Comparison of ENCODE assay signal across 8 cellular contexts in the genomic region with DNA sequence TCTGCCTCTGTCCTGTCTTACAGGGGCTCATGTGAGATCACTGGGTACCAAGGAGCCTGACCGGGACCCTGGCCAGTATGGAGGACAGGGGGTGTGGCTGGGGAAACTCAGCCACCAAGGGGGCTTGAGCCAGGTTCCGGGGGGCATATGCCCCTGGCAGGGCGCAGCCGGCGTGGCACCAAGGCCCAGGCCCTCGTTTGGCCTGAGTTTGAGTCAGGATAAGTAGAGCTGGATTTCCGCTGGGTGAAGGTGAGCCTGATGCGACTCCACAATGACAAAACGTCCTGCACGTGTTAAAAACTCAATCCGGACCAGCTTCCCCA. TPM values are rescaled to one million over a fixed set of nuclear protein-coding genes. Genes with fewer than 3 reads are reported as not detected.
A peak's percentile ranks its signal among the peaks of the same experiment; 100 is the strongest.
DNase-seq lines count a peak whose midpoint lies in the region; ATAC-seq and TF ChIP-seq lines count a peak whose summit lies in the region.

No MANE protein-coding gene starts in this region.

- H3K4me3 ChIP-seq in MM.1S (ENCODE audit: low read length) (peak overlapping the region; percentile 54), epithelial cell of esophagus (ENCODE audit: low read length) (peak overlapping the region; percentile 69)

- no peaks in the 10 kb centered on the region for H3K36me3 ChIP-seq in MM.1S (replicated peaks; ENCODE audit: insufficient read depth, low read length)

- H3K9me3 ChIP-seq in MM.1S (replicated peaks; ENCODE audit: insufficient read depth, low read length): no peaks in the 10 kb centered on the region

- H3K4me1 ChIP-seq in MM.1S (ENCODE audit: low read length): peaks cover 19% of the 10 kb centered on the region

- H3K4me3 Mint-ChIP-seq in activated T-cell treated with anti-CD3 and anti-CD28 coated beads, Interleukin-2, amount 50 U/mL, for 4 hours: peak overlapping the region; percentile 86

- no peaks in the 10 kb centered on the region for H3K36me3 Mint-ChIP-seq in activated T-cell treated with anti-CD3 and anti-CD28 coated beads, Interleukin-2, amount 50 U/mL, for 4 hours (ENCODE audit: insufficient read depth)

- no peak overlapping the region for H3K27ac ChIP-seq in MM.1S (ENCODE audit: low read length)

- peak overlapping the region; percentile 50 for H3K9ac ChIP-seq in MM.1S (ENCODE audit: low read length)

- peak; percentile 7 to 16 for ATAC-seq in activated T-cell treated with anti-CD3 and anti-CD28 coated beads, Interleukin-2, amount 50 U/mL, for 4 hours
- peak; percentile 1 for ATAC-seq in sciatic nerve
- no peak for ATAC-seq in GM21447 (IDR thresholded peaks at IDR 0.05; ENCODE audit: unreplicated experiment)
- ATAC-seq in HG02970 (IDR thresholded peaks at IDR 0.05; ENCODE audit: low FRiP score, unreplicated experiment): no peak

- no peaks in the 10 kb centered on the region for H3F3A ChIP-seq in MM.1S (ENCODE audit: insufficient read depth, low read length)

- H3K9me2 ChIP-seq in MM.1S (replicated peaks; ENCODE audit: insufficient read depth, low read length): no peaks in the 10 kb centered on the region

- H3K27me3 ChIP-seq in MM.1S (replicated peaks; ENCODE audit: insufficient read depth, low read length): no peaks in the 10 kb centered on the region

- no peaks in the 10 kb centered on the region for H4K20me1 ChIP-seq in MM.1S (ENCODE audit: insufficient read depth, low read length)

- no peaks in the 10 kb centered on the region for H3K27me3 Mint-ChIP-seq in activated T-cell treated with anti-CD3 and anti-CD28 coated beads, Interleukin-2, amount 50 U/mL, for 4 hours (ENCODE audit: low read depth)

- peaks cover 45% of the 10 kb centered on the region for H3K4me1 Mint-ChIP-seq in activated T-cell treated with anti-CD3 and anti-CD28 coated beads, Interleukin-2, amount 50 U/mL, for 4 hours (ENCODE audit: low read depth)

- H3K79me2 ChIP-seq in MM.1S (ENCODE audit: low read length): peaks cover 13% of the 10 kb centered on the region

- no peaks in the 10 kb centered on the region for H3K9me3 Mint-ChIP-seq in activated T-cell treated with anti-CD3 and anti-CD28 coated beads, Interleukin-2, amount 50 U/mL, for 4 hours

- intact Hi-C loops in sciatic nerve (cut with DNase I): no loop called here

- H2AFZ ChIP-seq in MM.1S (ENCODE audit: low read length): peak overlapping the region; percentile 92

- no peak for DNase-seq in activated T-cell treated with anti-CD3 and anti-CD28 coated beads, Interleukin-2, amount 50 U/mL, for 4 hours
- no peak for DNase-seq in activated T-cell treated with anti-CD3 and anti-CD28 coated beads, Interleukin-2, amount 50 U/mL, for 1 hour
- DNase-seq in MM.1S (no peak), epithelial cell of esophagus (ENCODE audit: low read depth) (no peak), sciatic nerve (ENCODE audit: low spot score) (peak; percentile 75), kidney glomerular epithelial cell (lab: John Stamatoyannopoulos, UW) (no peak)

- peak overlapping the region; percentile 86 for H3K4me2 ChIP-seq in MM.1S (ENCODE audit: low read depth, low read length)

- TF ChIP-seq CTCF in MM.1S (IDR thresholded peaks at IDR 0.05; ENCODE audit: low read length) (no peak), epithelial cell of esophagus (IDR thresholded peaks at IDR 0.05; ENCODE audit: insufficient read depth, low read depth, low read length, missing control alignments) (no peak)

RNA-seq across cellular contexts. Expression of a gene that starts 0.6 kb away (rescaled TPM):
- 10 to 100 TPM; 18.3 to 28.0 (median 24.1) TPM for total RNA-seq in activated T-cell treated with anti-CD3 and anti-CD28 coated beads, Interleukin-2, amount 50 U/mL, for 4 hours
- 20.1 TPM for total RNA-seq in sciatic nerve

RNA-seq across cellular contexts. Expression of a gene that starts 16.2 kb away (rescaled TPM):
- not detected for total RNA-seq in activated T-cell treated with anti-CD3 and anti-CD28 coated beads, Interleukin-2, amount 50 U/mL, for 4 hours
- not detected for total RNA-seq in sciatic nerve

RNA-seq across cellular contexts. Expression of a gene that starts 16.3 kb away (rescaled TPM):
- not detected for total RNA-seq in activated T-cell treated with anti-CD3 and anti-CD28 coated beads, Interleukin-2, amount 50 U/mL, for 4 hours
- not detected for total RNA-seq in sciatic nerve

RNA-seq across cellular contexts. Expression of a gene that starts 36.7 kb away (rescaled TPM):
- total RNA-seq in activated T-cell treated with anti-CD3 and anti-CD28 coated beads, Interleukin-2, amount 50 U/mL, for 4 hours: 1 to 10 TPM; 3.6 to 5.3 (median 4.5) TPM
- 0.53 TPM for total RNA-seq in sciatic nerve

Comparison
In these comparisons a context has a peak if more than half of its experiments do, and no peak if none do; other contexts are left out.
1. ATAC-seq: peak in activated T-cell treated with anti-CD3 and anti-CD28 coated beads, Interleukin-2, amount 50 U/mL, for 4 hours (2 of 2) and sciatic nerve (single experiment); none in GM21447 (single experiment) and HG02970 (single experiment).